In the genomic region with DNA sequence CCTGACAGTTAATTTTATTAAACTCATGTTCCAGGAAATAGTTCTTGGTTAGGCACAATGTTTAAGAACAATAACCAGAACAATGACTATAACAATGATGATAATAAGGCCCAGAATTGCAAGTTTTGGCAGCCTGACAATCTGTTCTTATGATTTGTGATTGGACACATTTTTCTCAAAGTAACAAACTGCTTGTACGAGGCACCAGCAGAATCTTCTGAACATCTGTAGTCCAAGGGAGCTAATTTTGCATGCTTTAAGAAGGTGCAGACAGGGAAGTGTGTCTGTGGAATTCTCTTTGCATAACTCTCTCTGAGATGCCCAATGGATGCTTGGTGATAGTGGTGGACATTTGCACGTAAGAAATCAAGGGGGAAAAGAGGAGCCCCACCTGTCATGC, we compare ENCODE assay signal across 16 cellular contexts.
DNase-seq lines count a peak whose midpoint lies in the region; ATAC-seq and TF ChIP-seq lines count a peak whose summit lies in the region.
"Had no signal": no experiment of that assay in that cellular context is flagged by ENCODE, and none has a peak within 500 bp of the region (broad histone marks: within the 10 kb centered on the region; RNA-seq: fewer than 3 reads in every experiment).

No MANE protein-coding gene starts in this region.

- no peak overlapping the region for H2BK120ac ChIP-seq in trophoblast cell (ENCODE audit: insufficient read depth, low read length, poor library complexity)

- no peak overlapping the region for H2AK5ac ChIP-seq in trophoblast cell (ENCODE audit: low read length)

- H3K4me1 ChIP-seq in cardiac muscle cell (ENCODE audit: low read depth) (peaks cover 3% of the 10 kb centered on the region), trophoblast cell (ENCODE audit: control insufficient read depth in 1 of 2, insufficient read depth in 2 of 2, low read length in 2 of 2) (no peaks in the 10 kb centered on the region)
- H3K4me1 ChIP-seq: Caco-2 had no signal

- ATAC-seq in left cardiac atrium (no peak), SK-N-SH treated with all-trans-retinoic acid at 6 μM for 48 hours (peak; percentile 61)
- ATAC-seq: GM23338 had no signal

- H3K4me2 ChIP-seq in trophoblast cell (ENCODE audit: low read length), result no peak overlapping the region
- H3K4me2 ChIP-seq: GM23338 had no signal

- no CpG with 5 or more reads among the region's 2 CpGs for WGBS in trophoblast cell (ENCODE audit: extremely low coverage, insufficient coverage, insufficient read length)

- H3K36me3 ChIP-seq in cardiac muscle cell (no peaks in the 10 kb centered on the region), trophoblast cell (ENCODE audit: control insufficient read depth in 1 of 2, insufficient read depth in 2 of 2, low read length in 2 of 2) (no peaks in the 10 kb centered on the region)

- H3K9ac ChIP-seq in trophoblast cell (ENCODE audit: low read length), result no peak overlapping the region

- H4K12ac ChIP-seq in trophoblast cell (ENCODE audit: low read depth, low read length), result no peak overlapping the region

- no peak overlapping the region for H2AFZ ChIP-seq in trophoblast cell (ENCODE audit: insufficient read depth, low read length, poor library complexity)
- H2AFZ ChIP-seq: GM23338 had no signal

- no peaks in the 10 kb centered on the region for H3K9me3 ChIP-seq in cardiac muscle cell (ENCODE audit: low read depth)
- no peaks in the 10 kb centered on the region for H3K9me3 ChIP-seq in trophoblast cell (ENCODE audit: insufficient read depth, low read depth, low read length)
- H3K9me3 ChIP-seq: Caco-2 had no signal

- H3K23ac ChIP-seq in trophoblast cell (ENCODE audit: low read length), result no peak overlapping the region

- H3K27ac ChIP-seq in cardiac muscle cell, result no peak overlapping the region
- H3K27ac ChIP-seq in trophoblast cell (ENCODE audit: low read depth, low read length), result no peak overlapping the region
- H3K27ac ChIP-seq: C4-2B, HL-60 had no signal

- no peaks in the 10 kb centered on the region for H3K27me3 ChIP-seq in cardiac muscle cell
- H3K27me3 ChIP-seq in trophoblast cell (ENCODE audit: insufficient read depth, low read length), result no peaks in the 10 kb centered on the region

- H3K79me1 ChIP-seq in trophoblast cell (ENCODE audit: low read length), result no peaks in the 10 kb centered on the region

- H2BK12ac ChIP-seq in trophoblast cell (ENCODE audit: low read length), result peak overlapping the region; percentile 40

- H4K91ac ChIP-seq in trophoblast cell (ENCODE audit: low read depth, low read length), result no peak overlapping the region

- TF ChIP-seq CTCF in cardiac muscle cell (IDR thresholded peaks at IDR 0.05; ENCODE audit: low read depth, low read length), result no peak

- H3K14ac ChIP-seq in trophoblast cell (ENCODE audit: low read length), result no peak overlapping the region

- intact Hi-C loops in left cardiac atrium (cut with DNase I), result no loop called here

- H3K18ac ChIP-seq in trophoblast cell (ENCODE audit: low read length), result no peak overlapping the region

- H3K4ac ChIP-seq in trophoblast cell (ENCODE audit: low read depth, low read length), result no peak overlapping the region

- no peak overlapping the region for H3K4me3 ChIP-seq in cardiac muscle cell
- no peak overlapping the region for H3K4me3 ChIP-seq in trophoblast cell (ENCODE audit: low read depth, low read length)
- H3K4me3 ChIP-seq: GM23338 had no signal

- no peaks in the 10 kb centered on the region for H3K79me2 ChIP-seq in trophoblast cell (ENCODE audit: control insufficient read depth, insufficient read depth, low read length, poor library complexity)

- DNase-seq in cardiac muscle cell (ENCODE audit: low read depth in 1 of 2, low spot score in 1 of 2), result peak; percentile 18 to 34
- DNase-seq in left cardiac atrium, result no peak
- DNase-seq in trophoblast cell, result peak; percentile 59 to 89
- DNase-seq in kidney tubule cell (ENCODE audit: low spot score), result no peak
- DNase-seq in AG20443 (ENCODE audit: low spot score), result no peak
- no peak for DNase-seq in DMS 273 (lab: John Stamatoyannopoulos, UW; ENCODE audit: unreplicated experiment)
- DNase-seq: 8988T; AML-193; Caco-2; CD4-positive, alpha-beta T cell; HCEC 1CT; KBM-7 had no signal

- no peak overlapping the region for H2BK5ac ChIP-seq in trophoblast cell (ENCODE audit: low read depth, low read length, poor library complexity)

- H4K8ac ChIP-seq in trophoblast cell (ENCODE audit: low read depth, low read length), result no peak overlapping the region

TF ChIP-seq in SK-N-SH treated with all-trans-retinoic acid at 6 μM for 48 hours, 23 proteins besides CTCF, POLR2A, EP300 and RAD21:
- TF ChIP-seq, protein P1, sequence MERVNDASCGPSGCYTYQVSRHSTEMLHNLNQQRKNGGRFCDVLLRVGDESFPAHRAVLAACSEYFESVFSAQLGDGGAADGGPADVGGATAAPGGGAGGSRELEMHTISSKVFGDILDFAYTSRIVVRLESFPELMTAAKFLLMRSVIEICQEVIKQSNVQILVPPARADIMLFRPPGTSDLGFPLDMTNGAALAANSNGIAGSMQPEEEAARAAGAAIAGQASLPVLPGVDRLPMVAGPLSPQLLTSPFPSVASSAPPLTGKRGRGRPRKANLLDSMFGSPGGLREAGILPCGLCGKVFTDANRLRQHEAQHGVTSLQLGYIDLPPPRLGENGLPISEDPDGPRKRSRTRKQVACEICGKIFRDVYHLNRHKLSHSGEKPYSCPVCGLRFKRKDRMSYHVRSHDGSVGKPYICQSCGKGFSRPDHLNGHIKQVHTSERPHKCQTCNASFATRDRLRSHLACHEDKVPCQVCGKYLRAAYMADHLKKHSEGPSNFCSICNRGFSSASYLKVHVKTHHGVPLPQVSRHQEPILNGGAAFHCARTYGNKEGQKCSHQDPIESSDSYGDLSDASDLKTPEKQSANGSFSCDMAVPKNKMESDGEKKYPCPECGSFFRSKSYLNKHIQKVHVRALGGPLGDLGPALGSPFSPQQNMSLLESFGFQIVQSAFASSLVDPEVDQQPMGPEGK (CRISPR knock-in tag; IDR thresholded peaks at IDR 0.05; ENCODE audit: borderline replicate concordance), result no peak
- TF ChIP-seq TCF4 (CRISPR knock-in tag; IDR thresholded peaks at IDR 0.05; ENCODE audit: borderline replicate concordance), result no peak
- TF ChIP-seq CSDC2 (CRISPR knock-in tag; IDR thresholded peaks at IDR 0.05), result no peak
- no peak for TF ChIP-seq ZC3H10 (CRISPR knock-in tag; IDR thresholded peaks at IDR 0.05)
- TF ChIP-seq GLIS3 (CRISPR knock-in tag; IDR thresholded peaks at IDR 0.05), result no peak
- TF ChIP-seq, protein P2, sequence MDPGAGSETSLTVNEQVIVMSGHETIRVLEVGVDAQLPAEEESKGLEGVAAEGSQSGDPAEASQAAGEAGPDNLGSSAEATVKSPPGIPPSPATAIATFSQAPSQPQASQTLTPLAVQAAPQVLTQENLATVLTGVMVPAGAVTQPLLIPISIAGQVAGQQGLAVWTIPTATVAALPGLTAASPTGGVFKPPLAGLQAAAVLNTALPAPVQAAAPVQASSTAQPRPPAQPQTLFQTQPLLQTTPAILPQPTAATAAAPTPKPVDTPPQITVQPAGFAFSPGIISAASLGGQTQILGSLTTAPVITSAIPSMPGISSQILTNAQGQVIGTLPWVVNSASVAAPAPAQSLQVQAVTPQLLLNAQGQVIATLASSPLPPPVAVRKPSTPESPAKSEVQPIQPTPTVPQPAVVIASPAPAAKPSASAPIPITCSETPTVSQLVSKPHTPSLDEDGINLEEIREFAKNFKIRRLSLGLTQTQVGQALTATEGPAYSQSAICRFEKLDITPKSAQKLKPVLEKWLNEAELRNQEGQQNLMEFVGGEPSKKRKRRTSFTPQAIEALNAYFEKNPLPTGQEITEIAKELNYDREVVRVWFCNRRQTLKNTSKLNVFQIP (CRISPR knock-in tag; IDR thresholded peaks at IDR 0.05; ENCODE audit: borderline replicate concordance, low read depth), result no peak
- TF ChIP-seq OSR1 (CRISPR knock-in tag; IDR thresholded peaks at IDR 0.05), result no peak
- TF ChIP-seq, protein P3, sequence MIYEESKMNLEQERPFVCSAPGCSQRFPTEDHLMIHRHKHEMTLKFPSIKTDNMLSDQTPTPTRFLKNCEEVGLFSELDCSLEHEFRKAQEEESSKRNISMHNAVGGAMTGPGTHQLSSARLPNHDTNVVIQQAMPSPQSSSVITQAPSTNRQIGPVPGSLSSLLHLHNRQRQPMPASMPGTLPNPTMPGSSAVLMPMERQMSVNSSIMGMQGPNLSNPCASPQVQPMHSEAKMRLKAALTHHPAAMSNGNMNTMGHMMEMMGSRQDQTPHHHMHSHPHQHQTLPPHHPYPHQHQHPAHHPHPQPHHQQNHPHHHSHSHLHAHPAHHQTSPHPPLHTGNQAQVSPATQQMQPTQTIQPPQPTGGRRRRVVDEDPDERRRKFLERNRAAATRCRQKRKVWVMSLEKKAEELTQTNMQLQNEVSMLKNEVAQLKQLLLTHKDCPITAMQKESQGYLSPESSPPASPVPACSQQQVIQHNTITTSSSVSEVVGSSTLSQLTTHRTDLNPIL (CRISPR knock-in tag; IDR thresholded peaks at IDR 0.05; ENCODE audit: low read depth), result no peak
- TF ChIP-seq SNAI2 (CRISPR knock-in tag; IDR thresholded peaks at IDR 0.05), result no peak
- TF ChIP-seq, protein P4, sequence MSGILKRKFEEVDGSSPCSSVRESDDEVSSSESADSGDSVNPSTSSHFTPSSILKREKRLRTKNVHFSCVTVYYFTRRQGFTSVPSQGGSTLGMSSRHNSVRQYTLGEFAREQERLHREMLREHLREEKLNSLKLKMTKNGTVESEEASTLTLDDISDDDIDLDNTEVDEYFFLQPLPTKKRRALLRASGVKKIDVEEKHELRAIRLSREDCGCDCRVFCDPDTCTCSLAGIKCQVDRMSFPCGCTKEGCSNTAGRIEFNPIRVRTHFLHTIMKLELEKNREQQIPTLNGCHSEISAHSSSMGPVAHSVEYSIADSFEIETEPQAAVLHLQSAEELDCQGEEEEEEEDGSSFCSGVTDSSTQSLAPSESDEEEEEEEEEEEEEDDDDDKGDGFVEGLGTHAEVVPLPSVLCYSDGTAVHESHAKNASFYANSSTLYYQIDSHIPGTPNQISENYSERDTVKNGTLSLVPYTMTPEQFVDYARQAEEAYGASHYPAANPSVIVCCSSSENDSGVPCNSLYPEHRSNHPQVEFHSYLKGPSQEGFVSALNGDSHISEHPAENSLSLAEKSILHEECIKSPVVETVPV (CRISPR knock-in tag; IDR thresholded peaks at IDR 0.05), result no peak
- no peak for TF ChIP-seq ZFP3 (CRISPR knock-in tag; IDR thresholded peaks at IDR 0.05)
- no peak for TF ChIP-seq ARNTL (CRISPR knock-in tag; IDR thresholded peaks at IDR 0.05; ENCODE audit: borderline replicate concordance, low read depth)
- no peak for TF ChIP-seq ZNF70 (CRISPR knock-in tag; IDR thresholded peaks at IDR 0.05)
- no peak for TF ChIP-seq ESRRG (CRISPR knock-in tag; IDR thresholded peaks at IDR 0.05)
TF ChIP-seq in SK-N-SH treated with all-trans-retinoic acid at 6 μM for 48 hours: peak in this region for 0.

Comparison
In these comparisons a context has a peak if more than half of its experiments do, and no peak if none do; other contexts are left out.
1. DNase-seq: peak in cardiac muscle cell (2 of 2) and trophoblast cell (2 of 2); none in left cardiac atrium (single experiment), kidney tubule cell (single experiment), AG20443 (single experiment) and DMS 273 (single experiment).